Comparison of ENCODE assay signal across 4 cellular contexts in the genomic region with DNA sequence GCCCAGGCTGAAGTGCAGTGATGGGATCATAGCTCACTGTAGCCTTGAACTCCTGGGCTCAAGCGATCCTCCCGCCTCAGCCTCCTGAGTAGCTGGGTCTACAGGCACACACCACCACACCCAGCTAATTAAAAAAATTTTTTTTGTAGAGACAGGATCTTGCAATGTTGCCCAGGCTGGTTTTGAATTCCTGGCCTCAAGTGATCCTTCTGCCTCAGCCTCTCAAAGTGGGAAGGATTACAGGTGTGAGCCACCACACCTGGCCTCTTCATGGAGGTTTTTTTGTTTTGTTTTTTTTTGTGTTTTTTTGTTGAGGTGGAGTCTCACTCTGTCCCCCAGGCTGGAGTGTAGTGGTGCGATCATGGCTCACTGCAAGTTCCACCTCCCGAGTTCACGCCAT. TPM values are rescaled to one million over a fixed set of nuclear protein-coding genes. Genes with fewer than 3 reads are reported as not detected.
"Had no signal": no experiment of that assay in that cellular context is flagged by ENCODE, and none has a peak within 500 bp of the region (broad histone marks: within the 10 kb centered on the region; RNA-seq: fewer than 3 reads in every experiment).

No MANE protein-coding gene starts in this region.

RNA-seq across cellular contexts. Expression of gene TLX1, which starts 23.4 kb away (rescaled TPM):
- total RNA-seq: LHCN-M2, M059J, MCF 10A, NCI-H460 had no signal
